15 cellular contexts compared by ENCODE assay signal in the genomic region with DNA sequence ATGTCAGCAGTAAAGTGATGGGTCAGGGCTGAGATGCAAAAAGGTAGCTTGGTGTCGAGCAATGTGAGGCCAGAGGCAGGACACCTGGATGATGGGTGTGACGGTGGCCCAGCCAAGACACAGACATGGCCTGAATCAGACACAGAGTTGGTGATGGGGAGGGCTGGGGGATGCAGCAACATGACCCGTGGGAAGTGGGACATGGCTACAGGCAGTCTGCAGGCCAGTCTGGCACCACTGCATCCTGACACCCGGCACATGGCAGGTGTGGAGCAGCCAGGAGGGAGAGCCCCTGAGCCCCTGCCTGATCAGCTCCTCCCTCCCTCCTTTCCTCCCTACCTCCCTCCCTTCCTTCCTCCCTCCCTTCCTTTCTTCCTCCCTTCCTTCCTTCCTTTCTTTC.
DNase-seq lines count a peak whose midpoint lies in the region; ATAC-seq, FAIRE-seq and TF ChIP-seq lines count a peak whose summit lies in the region.
"Had no signal": no experiment of that assay in that cellular context is flagged by ENCODE, and none has a peak within 500 bp of the region (broad histone marks: within the 10 kb centered on the region; RNA-seq: fewer than 3 reads in every experiment).

No MANE protein-coding gene starts in this region.

- H3K4me3 ChIP-seq in H1 (ENCODE audit: extremely low read depth in 1 of 4, insufficient read depth in 2 of 4, low read depth in 3 of 4, low read length in 4 of 4) (no peak overlapping the region), upper lobe of left lung (no peak overlapping the region), Karpas-422 (ENCODE audit: low read length) (no peak overlapping the region)
- H3K4me3 ChIP-seq: BLaER1, GM12878, GM23248 had no signal

- H2AFZ ChIP-seq in H1 (ENCODE audit: low read length) (no peak overlapping the region), Karpas-422 (ENCODE audit: low read length) (no peak overlapping the region)
- H2AFZ ChIP-seq: GM23248 had no signal

- POLR2A ChIA-PET in H1 (lab: Charles Lee; ENCODE audit: partially characterized antibody), result interaction anchor here (1.0 kb wide), 1 partner anchor 12 kb away, joined by 3 read pairs; no protein-coding TSS in a partner anchor

- no peak overlapping the region for H2BK120ac ChIP-seq in H1 (replicated peaks; ENCODE audit: low read depth, low read length)

- no peak overlapping the region for H3K23ac ChIP-seq in H1 (ENCODE audit: insufficient read length)

- FAIRE-seq in H1 (lab: Jason Lieb, UNC), result no peak

- H4K91ac ChIP-seq in H1 (replicated peaks; ENCODE audit: insufficient read length, low read length), result no peak overlapping the region

- CTCF ChIA-PET in H1 (lab: Charles Lee; ENCODE audit: partially characterized antibody), result interaction anchor here (0.6 to 5.4 kb wide), 32 partner anchors 11 to 564 kb away, joined by 3 to 45 read pairs (median 4); no protein-coding TSS in a partner anchor

- H3K9me3 ChIP-seq in H1 (ENCODE audit: insufficient read depth in 2 of 2, low read depth in 1 of 2, low read length in 1 of 2) (no peaks in the 10 kb centered on the region), upper lobe of left lung (no peaks in the 10 kb centered on the region), Karpas-422 (ENCODE audit: low read length) (no peaks in the 10 kb centered on the region)
- H3K9me3 ChIP-seq: BLaER1 had no signal

- no peaks in the 10 kb centered on the region for H4K20me1 ChIP-seq in H1 (replicated peaks in 1 of 2; ENCODE audit: control insufficient read depth in 1 of 2, insufficient read depth in 2 of 2, low read length in 2 of 2)
- no peaks in the 10 kb centered on the region for H4K20me1 ChIP-seq in Karpas-422 (ENCODE audit: insufficient read depth, low read depth, low read length)
- H4K20me1 ChIP-seq: BLaER1 had no signal

- H3K9me2 ChIP-seq in Karpas-422 (replicated peaks; ENCODE audit: insufficient read depth, low read length), result no peaks in the 10 kb centered on the region

- H3K4me1 Mint-ChIP-seq in stimulated activated naive CD8-positive, alpha-beta T cell treated with anti-CD3 and anti-CD28 coated beads, Interleukin-15, amount 100 ng/mL, for 72 hours, result no peaks in the 10 kb centered on the region
- H3K4me1 Mint-ChIP-seq: CD4-positive, alpha-beta memory T cell had no signal

- no peaks in the 10 kb centered on the region for H3K79me2 ChIP-seq in H1 (ENCODE audit: control insufficient read depth in 1 of 2, insufficient read depth in 2 of 2, low read length in 2 of 2)
- H3K79me2 ChIP-seq in Karpas-422 (ENCODE audit: low read length), result no peaks in the 10 kb centered on the region

- H3K27ac ChIP-seq in H1 (ENCODE audit: low read depth, low read length), result no peak overlapping the region
- no peak overlapping the region for H3K27ac ChIP-seq in upper lobe of left lung
- no peak overlapping the region for H3K27ac ChIP-seq in Karpas-422 (ENCODE audit: low read length)
- H3K27ac ChIP-seq: BLaER1, GM23248, HL-60 had no signal

- no peak overlapping the region for H2BK5ac ChIP-seq in H1 (ENCODE audit: low read depth, low read length)

- WGBS in H1 (ENCODE audit: extremely low coverage in 1 of 2, insufficient coverage in 1 of 2, insufficient read length in 1 of 2, insufficient replicate concordance in 2 of 2, low coverage in 1 of 2, low lambda C conversion rate in 2 of 2, missing lambda C conversion rate in 1 of 2), 2 experiments, result 91% methylated on average over 3 of the region's 4 CpGs; no CpG with 5 or more reads in 1 of the 2 experiments
- WGBS in upper lobe of left lung, 2 donors, result 55 to 70% methylated on average over 4 of the region's 4 CpGs

- TF ChIP-seq POLR2A in H1 (IDR thresholded peaks at IDR 0.05; ENCODE audit: control extremely low read depth in 1 of 2, low read depth in 2 of 2, low read length in 2 of 2) (no peak), upper lobe of left lung (IDR thresholded peaks at IDR 0.05) (no peak)

- H3K14ac ChIP-seq in H1 (ENCODE audit: insufficient read length), result no peak overlapping the region

- TF ChIP-seq EP300 in H1 (IDR thresholded peaks at IDR 0.05; ENCODE audit: borderline replicate concordance in 1 of 2, low read depth in 2 of 2, low read length in 2 of 2), result no peak
- no peak for TF ChIP-seq EP300 in upper lobe of left lung (IDR thresholded peaks at IDR 0.05)

- H3K27me3 ChIP-seq in H1 (replicated peaks in 1 of 4; ENCODE audit: control insufficient read depth in 3 of 4, extremely low read depth in 1 of 4, insufficient read depth in 3 of 4, low read length in 3 of 4) (peaks cover 0 to 2% (median 0%) of the 10 kb centered on the region in 4 experiments; a peak in 2 of 7 replicates), upper lobe of left lung (no peaks in the 10 kb centered on the region), Karpas-422 (ENCODE audit: low read length) (no peaks in the 10 kb centered on the region)
- H3K27me3 ChIP-seq: BLaER1 had no signal

- no peak overlapping the region for H4K8ac ChIP-seq in H1 (ENCODE audit: extremely low read depth, insufficient read depth, low read length)

- peak in 2 of 3 experiments; percentile 1; a peak in 2 of 4 replicates for TF ChIP-seq CTCF in H1 (IDR thresholded peaks at IDR 0.05; ENCODE audit: control extremely low read depth in 1 of 3, insufficient read depth in 1 of 3, low read depth in 1 of 3, low read length in 3 of 3)
- TF ChIP-seq CTCF in upper lobe of left lung (IDR thresholded peaks at IDR 0.05), result no peak

- H2BK12ac ChIP-seq in H1 (ENCODE audit: low read depth, low read length), result peak overlapping the region; percentile 18; the same call in 1 of the 2 replicates

- no peak overlapping the region for H3K4ac ChIP-seq in H1 (replicated peaks; ENCODE audit: insufficient read length, low read depth, low read length)

- no peak overlapping the region for H3K4me2 ChIP-seq in H1 (ENCODE audit: insufficient read depth in 1 of 2, low read depth in 2 of 2, low read length in 2 of 2)
- no peak overlapping the region for H3K4me2 ChIP-seq in Karpas-422 (ENCODE audit: low read depth, low read length, poor library complexity, severe bottlenecking)
- H3K4me2 ChIP-seq: BLaER1 had no signal

- H3K18ac ChIP-seq in H1 (ENCODE audit: extremely low read depth, low read length), result no peak overlapping the region

- no peak overlapping the region for H4K5ac ChIP-seq in H1 (ENCODE audit: insufficient read length, low read depth, low read length)

- DNase-seq in stimulated activated naive CD8-positive, alpha-beta T cell treated with anti-CD3 and anti-CD28 coated beads, Interleukin-15, amount 100 ng/mL, for 72 hours, result no peak
- no peak for DNase-seq in stimulated activated naive CD8-positive, alpha-beta T cell treated with anti-CD3 and anti-CD28 coated beads, Interleukin-15, Interleukin-2, amounts not matched to agents 100 U/mL and 50 U/mL, for 24 hours
- no peak for DNase-seq in H1 (ENCODE audit: low read depth in 1 of 2, low spot score in 2 of 2)
- DNase-seq in upper lobe of left lung, result no peak
- DNase-seq in DMS79 treated with DMSO at 0.1 percent for 48 hours (lab: John Stamatoyannopoulos, UW), result no peak
- DNase-seq in Karpas-422, result no peak
- no peak for DNase-seq in DMS 273 treated with DMSO at 0.1 percent for 48 hours (lab: John Stamatoyannopoulos, UW)
- DNase-seq: 8988T, DND-41 had no signal

- no peak overlapping the region; the same call in 1 of the 2 replicates for H2BK15ac ChIP-seq in H1 (ENCODE audit: low read length)

- H3K4me3 Mint-ChIP-seq in stimulated activated naive CD8-positive, alpha-beta T cell treated with anti-CD3 and anti-CD28 coated beads, Interleukin-15, amount 100 ng/mL, for 72 hours, result no peak overlapping the region
- H3K4me3 Mint-ChIP-seq: CD14-positive monocyte; CD4-positive, alpha-beta memory T cell had no signal

- H3K4me1 ChIP-seq in H1 (replicated peaks in 1 of 4; ENCODE audit: control insufficient read depth in 3 of 4, insufficient read depth in 4 of 4, low read length in 3 of 4) (no peaks in the 10 kb centered on the region), upper lobe of left lung (no peaks in the 10 kb centered on the region), Karpas-422 (ENCODE audit: low read length) (no peaks in the 10 kb centered on the region)
- H3K4me1 ChIP-seq: BLaER1 had no signal

- H3K27ac Mint-ChIP-seq in stimulated activated naive CD8-positive, alpha-beta T cell treated with anti-CD3 and anti-CD28 coated beads, Interleukin-15, amount 100 ng/mL, for 72 hours, result no peak overlapping the region
- H3K27ac Mint-ChIP-seq: CD4-positive, alpha-beta memory T cell had no signal

- no peak overlapping the region for H2BK20ac ChIP-seq in H1 (ENCODE audit: low read length)

- H3K56ac ChIP-seq in H1 (replicated peaks; ENCODE audit: insufficient read length, low read depth, low read length), result no peak overlapping the region

- peaks cover 25% of the 10 kb centered on the region for H3K27me3 Mint-ChIP-seq in stimulated activated naive CD8-positive, alpha-beta T cell treated with anti-CD3 and anti-CD28 coated beads, Interleukin-15, amount 100 ng/mL, for 72 hours

- no peaks in the 10 kb centered on the region for H3K36me3 ChIP-seq in H1 (ENCODE audit: control insufficient read depth in 2 of 4, insufficient read depth in 4 of 4, low read length in 3 of 4)
- H3K36me3 ChIP-seq in upper lobe of left lung, result no peaks in the 10 kb centered on the region
- no peaks in the 10 kb centered on the region for H3K36me3 ChIP-seq in Karpas-422 (ENCODE audit: insufficient read depth, low read length)
- H3K36me3 ChIP-seq: BLaER1 had no signal

- no peaks in the 10 kb centered on the region for H3K79me1 ChIP-seq in H1 (ENCODE audit: low read depth, low read length)

- H3K9me3 Mint-ChIP-seq in stimulated activated naive CD8-positive, alpha-beta T cell treated with anti-CD3 and anti-CD28 coated beads, Interleukin-15, amount 100 ng/mL, for 72 hours, result no peaks in the 10 kb centered on the region
- H3K9me3 Mint-ChIP-seq: CD14-positive monocyte; CD4-positive, alpha-beta memory T cell had no signal

- no peak overlapping the region for H2AK5ac ChIP-seq in H1 (ENCODE audit: low read depth, low read length)

- TF ChIP-seq RAD21 in H1 (IDR thresholded peaks at IDR 0.05 in 1 of 2, conservative IDR thresholded peaks at IDR 0.05 in 1 of 2; ENCODE audit: low read depth in 2 of 2, low read length in 2 of 2), result no peak

- H3K23me2 ChIP-seq in H1 (ENCODE audit: low read depth, low read length), result no peaks in the 10 kb centered on the region

- ATAC-seq in stimulated activated naive CD8-positive, alpha-beta T cell treated with anti-CD3 and anti-CD28 coated beads, Interleukin-15, amount 100 ng/mL, for 72 hours, result peak; percentile 5
- ATAC-seq in stimulated activated naive CD8-positive, alpha-beta T cell treated with anti-CD3 and anti-CD28 coated beads, Interleukin-15, Interleukin-2, amounts not matched to agents 100 U/mL and 50 U/mL, for 24 hours, result no peak
- peak; percentile 26 to 41 for ATAC-seq in upper lobe of left lung (ENCODE audit: low FRiP score in 2 of 2)

- H3K9ac ChIP-seq in H1 (replicated peaks in 1 of 4; ENCODE audit: extremely low read depth in 1 of 4, low read depth in 3 of 4, low read length in 3 of 4), result no peak overlapping the region
- no peak overlapping the region for H3K9ac ChIP-seq in Karpas-422 (ENCODE audit: low read length)
- H3K9ac ChIP-seq: BLaER1, GM23248 had no signal

TF ChIP-seq in H1, 55 proteins besides CTCF, POLR2A, EP300 and RAD21:
- TF ChIP-seq, protein P1, sequence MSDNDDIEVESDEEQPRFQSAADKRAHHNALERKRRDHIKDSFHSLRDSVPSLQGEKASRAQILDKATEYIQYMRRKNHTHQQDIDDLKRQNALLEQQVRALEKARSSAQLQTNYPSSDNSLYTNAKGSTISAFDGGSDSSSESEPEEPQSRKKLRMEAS (IDR thresholded peaks at IDR 0.05), result peak; percentile 44; the same call in 1 of the 2 replicates
- no peak for TF ChIP-seq NRF1 (IDR thresholded peaks at IDR 0.05; ENCODE audit: low read depth, low read length)

Comparison
In these comparisons a context has a peak if more than half of its experiments do, and no peak if none do; other contexts are left out.
1. CTCF ChIP-seq: peak in H1 (2 of 3); none in upper lobe of left lung (0 of 6).